ENCODE assay signal across 9 cellular contexts in genomic region chr1:24932284-24932683, GRCh38. TPM values are rescaled to one million over a fixed set of nuclear protein-coding genes. Genes with fewer than 3 reads are reported as not detected.
DNase-seq lines count a peak whose midpoint lies in the region; ATAC-seq, FAIRE-seq and TF ChIP-seq lines count a peak whose summit lies in the region.
"Had no signal": no experiment of that assay in that cellular context is flagged by ENCODE, and none has a peak within 500 bp of the region (broad histone marks: within the 10 kb centered on the region; RNA-seq: fewer than 3 reads in every experiment).

No MANE protein-coding gene starts in this region.

- no peaks in the 10 kb centered on the region for H3K79me2 ChIP-seq in K562 (ENCODE audit: control insufficient read depth, insufficient read depth, low read length)

- BruUV-seq in K562 (replicated peaks; lab: Mats Ljungman, UMichigan): no TSS peak

- in situ Hi-C loops in K562 (cut with MboI): loop anchor here (5.0 kb wide), 1 partner anchor 170 kb away; no protein-coding TSS in a partner anchor

- CTCF ChIA-PET in K562 (lab: Yijun Ruan, JAX; ENCODE audit: low intra/inter-chr PET ratio): interaction anchor here (0.6 to 2.2 kb wide), 5 partner anchors 102 to 504 kb away, joined by 3 to 20 read pairs (median 5); no protein-coding TSS in a partner anchor

- H2AFZ ChIP-seq in K562 (ENCODE audit: low read depth, low read length): no peak overlapping the region

- FAIRE-seq in K562 (lab: Jason Lieb, UNC): no peak

- H3K27me3 Mint-ChIP-seq in T-helper 2 cell treated with Interferon-gamma antibody and Interleukin-4, amounts not matched to agents 5 μg/mL and 100 μg/mL, for 36 hours (ENCODE audit: low read depth): no peaks in the 10 kb centered on the region
- H3K27me3 Mint-ChIP-seq in stimulated activated naive B cell treated with anti-CD40 and anti-IgM and Interleukin-4, amounts not matched to agents 10 μg/mL and 1 μg/mL and 100 μg/mL, for 72 hours: no peaks in the 10 kb centered on the region

- peak; percentile 96 for ATAC-seq in K562
- ATAC-seq in stimulated activated naive B cell treated with anti-CD40 and anti-IgM and Interleukin-4, amounts not matched to agents 10 μg/mL and 1 μg/mL and 100 μg/mL, for 72 hours (replicated peaks): peak; percentile 25 to 38

- peaks cover 32% of the 10 kb centered on the region for H3K4me1 Mint-ChIP-seq in T-helper 2 cell treated with Interferon-gamma antibody and Interleukin-4, amounts not matched to agents 5 μg/mL and 100 μg/mL, for 36 hours (ENCODE audit: low read depth)
- peaks cover 48 to 75% of the 10 kb centered on the region in 2 donors for H3K4me1 Mint-ChIP-seq in stimulated activated naive B cell treated with anti-CD40 and anti-IgM and Interleukin-4, amounts not matched to agents 10 μg/mL and 1 μg/mL and 100 μg/mL, for 72 hours

- no peaks in the 10 kb centered on the region for H3K9me3 ChIP-seq in K562 (replicated peaks; ENCODE audit: control insufficient read depth, insufficient read depth, low read depth, low read length)

- H3K36me3 Mint-ChIP-seq in T-helper 2 cell treated with Interferon-gamma antibody and Interleukin-4, amounts not matched to agents 5 μg/mL and 100 μg/mL, for 36 hours (ENCODE audit: low read depth): peaks cover 26% of the 10 kb centered on the region
- peaks cover 34 to 66% of the 10 kb centered on the region in 2 donors for H3K36me3 Mint-ChIP-seq in stimulated activated naive B cell treated with anti-CD40 and anti-IgM and Interleukin-4, amounts not matched to agents 10 μg/mL and 1 μg/mL and 100 μg/mL, for 72 hours

- H3K27ac ChIP-seq in K562 (ENCODE audit: extremely low read depth, low read depth, low read length): no peak overlapping the region
- H3K27ac ChIP-seq: epithelial cell of prostate had no signal

- peak overlapping the region; percentile 67 for H3K4me3 Mint-ChIP-seq in T-helper 2 cell treated with Interferon-gamma antibody and Interleukin-4, amounts not matched to agents 5 μg/mL and 100 μg/mL, for 36 hours
- peak overlapping the region; percentile 68 to 76 for H3K4me3 Mint-ChIP-seq in stimulated activated naive B cell treated with anti-CD40 and anti-IgM and Interleukin-4, amounts not matched to agents 10 μg/mL and 1 μg/mL and 100 μg/mL, for 72 hours

- no peak overlapping the region for H3K9ac ChIP-seq in K562 (ENCODE audit: insufficient read depth in 1 of 2, low read depth in 2 of 2, low read length in 2 of 2)

- POLR2A ChIA-PET in K562 (lab: Yijun Ruan, JAX): interaction anchor here (1.0 kb wide), 1 partner anchor 105 kb away, joined by 3 read pairs; no protein-coding TSS in a partner anchor

- TF ChIP-seq RAD21 in K562 (CRISPR knock-in tag; conservative IDR thresholded peaks at IDR 0.05 in 1 of 2, IDR thresholded peaks at IDR 0.05 in 1 of 2): peak; percentile 67 to 81

- H3K27me3 ChIP-seq in K562 (ENCODE audit: control insufficient read depth in 2 of 2, insufficient read depth in 2 of 2, low read length in 2 of 2): peaks cover 55 to 94% of the 10 kb centered on the region in 2 experiments

- intact Hi-C loops in K562 (cut with micrococcal nuclease): loop anchor here (2.0 to 5.0 kb wide), 2 partner anchors 105 to 169 kb away; no protein-coding TSS in a partner anchor

- H3K9me3 Mint-ChIP-seq in T-helper 2 cell treated with Interferon-gamma antibody and Interleukin-4, amounts not matched to agents 5 μg/mL and 100 μg/mL, for 36 hours: no peaks in the 10 kb centered on the region
- H3K9me3 Mint-ChIP-seq in stimulated activated naive B cell treated with anti-CD40 and anti-IgM and Interleukin-4, amounts not matched to agents 10 μg/mL and 1 μg/mL and 100 μg/mL, for 72 hours: no peaks in the 10 kb centered on the region

- H3K4me2 ChIP-seq in K562 (ENCODE audit: insufficient read depth, low read length): no peak overlapping the region

- WGBS in K562 (ENCODE audit: insufficient coverage, low coverage, missing lambda C conversion rate): 1% methylated on average over 17 of the region's 34 CpGs

- peak overlapping the region; percentile 8 for H3K27ac Mint-ChIP-seq in T-helper 2 cell treated with Interferon-gamma antibody and Interleukin-4, amounts not matched to agents 5 μg/mL and 100 μg/mL, for 36 hours
- peak overlapping the region; percentile 90 for H3K27ac Mint-ChIP-seq in stimulated activated naive B cell treated with anti-CD40 and anti-IgM and Interleukin-4, amounts not matched to agents 10 μg/mL and 1 μg/mL and 100 μg/mL, for 72 hours

- no peak for TF ChIP-seq POLR2A in K562 (conservative IDR thresholded peaks at IDR 0.05)

- no peaks in the 10 kb centered on the region for H3K9me1 ChIP-seq in K562 (ENCODE audit: control insufficient read depth, insufficient read depth, low read length)

- DNase-seq in AML-193 (lab: John Stamatoyannopoulos, UW) (peak; percentile 26 to 35), HFF-Myc (ENCODE audit: extremely low read depth, low read depth) (no peak), K562 (ENCODE audit: extremely low read depth in 1 of 4, low spot score in 3 of 4) (peak; percentile 44 to 93 (median 90)), left kidney (ENCODE audit: low read depth, low spot score) (peak; percentile 74), NCI-H187 (lab: John Stamatoyannopoulos, UW) (no peak), COR-L47 (lab: John Stamatoyannopoulos, UW) (no peak)
- peak; percentile 67 for DNase-seq in T-helper 2 cell treated with Interferon-gamma antibody and Interleukin-4, amounts not matched to agents 5 μg/mL and 100 μg/mL, for 36 hours (ENCODE audit: low spot score)
- peak; percentile 66 for DNase-seq in stimulated activated naive B cell treated with anti-CD40 and anti-IgM and Interleukin-4, amounts not matched to agents 10 μg/mL and 1 μg/mL and 100 μg/mL, for 72 hours

- H3K4me1 ChIP-seq in K562 (replicated peaks in 1 of 2; ENCODE audit: control insufficient read depth in 2 of 2, insufficient read depth in 2 of 2, low read length in 2 of 2): peaks cover 0 to 34% of the 10 kb centered on the region in 2 experiments; a peak in 2 of 5 replicates

- H3K36me3 ChIP-seq in K562 (ENCODE audit: control insufficient read depth, insufficient read depth, low read length): no peaks in the 10 kb centered on the region

- peaks cover 19% of the 10 kb centered on the region for H4K20me1 ChIP-seq in K562 (replicated peaks; ENCODE audit: control insufficient read depth, insufficient read depth, low read length)

- no peak overlapping the region for H3K4me3 ChIP-seq in HFF-Myc (replicated peaks; ENCODE audit: low read depth, low read length)
- no peak overlapping the region for H3K4me3 ChIP-seq in K562

- no peak for TF ChIP-seq EP300 in K562 (IDR thresholded peaks at IDR 0.05; ENCODE audit: low read length)

- TF ChIP-seq CTCF in HFF-Myc (IDR thresholded peaks at IDR 0.05; ENCODE audit: low read depth, low read length, missing control alignments) (peak; percentile 18), K562 (IDR thresholded peaks at IDR 0.05 in 2 of 3, conservative IDR thresholded peaks at IDR 0.05 in 1 of 3; ENCODE audit: insufficient read depth in 2 of 3, low read depth in 1 of 3, low read length in 3 of 3) (peak in 2 of 3 experiments; percentile 70 to 88; a peak in 5 of 6 replicates)

TF ChIP-seq in K562, 482 proteins besides CTCF, POLR2A, EP300 and RAD21 (continues in another document):
- TF ChIP-seq STAG1 (CRISPR knock-in tag; IDR thresholded peaks at IDR 0.05; ENCODE audit: borderline replicate concordance) (peak; percentile 63; the same call in 1 of the 2 replicates), ZNF830 (CRISPR knock-in tag; IDR thresholded peaks at IDR 0.05) (no peak), SMARCE1 (IDR thresholded peaks at IDR 0.05) (no peak), ZNF507 (tag; conservative IDR thresholded peaks at IDR 0.05) (no peak), SRF (CRISPR knock-in tag; IDR thresholded peaks at IDR 0.05) (no peak), PCBP1 (IDR thresholded peaks at IDR 0.05; ENCODE audit: low read depth, low read length, poor library complexity, severe bottlenecking) (no peak), ZBTB17 (CRISPR knock-in tag; IDR thresholded peaks at IDR 0.05) (no peak), SUPT5H (IDR thresholded peaks at IDR 0.05) (no peak)
- TF ChIP-seq, protein P1, sequence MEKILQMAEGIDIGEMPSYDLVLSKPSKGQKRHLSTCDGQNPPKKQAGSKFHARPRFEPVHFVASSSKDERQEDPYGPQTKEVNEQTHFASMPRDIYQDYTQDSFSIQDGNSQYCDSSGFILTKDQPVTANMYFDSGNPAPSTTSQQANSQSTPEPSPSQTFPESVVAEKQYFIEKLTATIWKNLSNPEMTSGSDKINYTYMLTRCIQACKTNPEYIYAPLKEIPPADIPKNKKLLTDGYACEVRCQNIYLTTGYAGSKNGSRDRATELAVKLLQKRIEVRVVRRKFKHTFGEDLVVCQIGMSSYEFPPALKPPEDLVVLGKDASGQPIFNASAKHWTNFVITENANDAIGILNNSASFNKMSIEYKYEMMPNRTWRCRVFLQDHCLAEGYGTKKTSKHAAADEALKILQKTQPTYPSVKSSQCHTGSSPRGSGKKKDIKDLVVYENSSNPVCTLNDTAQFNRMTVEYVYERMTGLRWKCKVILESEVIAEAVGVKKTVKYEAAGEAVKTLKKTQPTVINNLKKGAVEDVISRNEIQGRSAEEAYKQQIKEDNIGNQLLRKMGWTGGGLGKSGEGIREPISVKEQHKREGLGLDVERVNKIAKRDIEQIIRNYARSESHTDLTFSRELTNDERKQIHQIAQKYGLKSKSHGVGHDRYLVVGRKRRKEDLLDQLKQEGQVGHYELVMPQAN (IDR thresholded peaks at IDR 0.05; ENCODE audit: borderline replicate concordance): no peak

RNA-seq across cellular contexts. Expression of gene RUNX3, which starts 2.2 kb away (rescaled TPM):
- total RNA-seq in K562 (2011; cell fraction: chromatin; rRNA removed; ENCODE audit: low replicate concordance): 0.21 TPM in 1 of 2 replicates, not detected in the other
- 0.13 TPM in 1 of 2 replicates, not detected in the other for total RNA-seq in K562 (2011; cell fraction: nucleolus; rRNA removed)
- not detected in 2 replicates for total RNA-seq in K562 (2011; cell fraction: nucleoplasm; rRNA removed)
- total RNA-seq in K562 (2014; rRNA removed) (0.09 and 0.16 TPM in 2 replicates), K562 (2014; rRNA removed; fragmentation: Illumina TruSeq; extraction: Trizol) (0.03 and 0.04 TPM in 2 replicates), K562 (2015; rRNA removed; fragmentation: Illumina TruSeq; extraction: Trizol) (0.11 and 0.22 TPM in 2 replicates), K562 (2021) (0.64 and 1.1 TPM in 2 replicates)
- polyA plus RNA-seq in K562 (2011; rRNA removed) (0.03 TPM in 2 replicates), K562 (2014; fragmentation: Illumina TruSeq; extraction: Trizol) (0.19 and 0.39 TPM in 2 replicates), K562 (2014; fragmentation: Nextera tagmentation; extraction: Ambion mirVana) (under 1 TPM; 0.01 to 0.04 TPM), K562 (2014; rRNA removed) (0.29 and 0.62 TPM in 2 replicates)
- polyA plus RNA-seq in K562 (2011; cell fraction: cytosol; rRNA removed): 0.03 TPM in 1 of 2 replicates, not detected in the other
- 0.18 TPM in 1 of 2 replicates, not detected in the other for polyA plus RNA-seq in K562 (2011; cell fraction: nucleus; rRNA removed)
- polyA plus RNA-seq in K562 (2012): 0.36 and 0.46 TPM in 2 replicates
- not detected in 2 replicates for polyA minus RNA-seq in K562 (2011; rRNA and poly(A)+ RNA removed)
- not detected in 2 replicates for polyA minus RNA-seq in K562 (2011; cell fraction: cytosol; rRNA and poly(A)+ RNA removed)
- not detected in 2 replicates for polyA minus RNA-seq in K562 (2011; cell fraction: nucleus; rRNA and poly(A)+ RNA removed)

Comparison
In these comparisons a context has a peak if more than half of its experiments do, and no peak if none do; other contexts are left out.
1. DNase-seq: peak in AML-193 (2 of 2), T-helper 2 cell treated with Interferon-gamma antibody and Interleukin-4, amounts not matched to agents 5 μg/mL and 100 μg/mL, for 36 hours (single experiment), K562 (4 of 4), left kidney (single experiment) and stimulated activated naive B cell treated with anti-CD40 and anti-IgM and Interleukin-4, amounts not matched to agents 10 μg/mL and 1 μg/mL and 100 μg/mL, for 72 hours (single experiment); none in HFF-Myc (single experiment), NCI-H187 (0 of 2) and COR-L47 (single experiment).